In genomic region chr18:46883180-46883579, GRCh38 we compare ENCODE assay signal across 25 cellular contexts. TPM values are rescaled to one million over a fixed set of nuclear protein-coding genes. Genes with fewer than 3 reads are reported as not detected.
A peak's percentile ranks its signal among the peaks of the same experiment; 100 is the strongest.
DNase-seq lines count a peak whose midpoint lies in the region; ATAC-seq and TF ChIP-seq lines count a peak whose summit lies in the region.
"Had no signal": no experiment of that assay in that cellular context is flagged by ENCODE, and none has a peak within 500 bp of the region (broad histone marks: within the 10 kb centered on the region; RNA-seq: fewer than 3 reads in every experiment).

No MANE protein-coding gene starts in this region.

- DNase-seq in activated CD4-positive, alpha-beta T cell treated with anti-CD3 and anti-CD28 coated beads, Interleukin-2, amount 10 ng/mL, durations not matched to agents 24 days and 14 days = peak; percentile 30
- no peak for DNase-seq in activated CD4-positive, alpha-beta T cell treated with anti-CD3 and anti-CD28 coated beads for 36 hours
- DNase-seq in central memory CD8-positive, alpha-beta T cell (ENCODE audit: low spot score in 2 of 2) = no peak
- no peak for DNase-seq in mucosa of descending colon
- no peak for DNase-seq in suprapubic skin (ENCODE audit: low spot score in 2 of 2)
- DNase-seq: ACHN; BE2C; C1 segment of cervical spinal cord; CD4-positive, alpha-beta memory T cell; CD4-positive, CD25-positive, alpha-beta regulatory T cell; CD8-positive, alpha-beta memory T cell; COR-L47; DMS 273 treated with DMSO at 0.1 percent for 48 hours; DMS153; DMS53; DMS79; DND-41; EL; GDM1 had no signal

- intact Hi-C loops in activated CD4-positive, alpha-beta T cell treated with anti-CD3 and anti-CD28 coated beads, Interleukin-2, amount 10 ng/mL, durations not matched to agents 24 days and 14 days (cut with micrococcal nuclease) = no loop called here
- intact Hi-C loops in activated CD4-positive, alpha-beta T cell treated with anti-CD3 and anti-CD28 coated beads for 36 hours (cut with DNase I, micrococcal nuclease) = no loop called here
- intact Hi-C loops in mucosa of descending colon (cut with DNase I, micrococcal nuclease) = no loop called here

- H3K36me3 ChIP-seq in mucosa of descending colon (ENCODE audit: low read depth) (no peaks in the 10 kb centered on the region), suprapubic skin (no peaks in the 10 kb centered on the region)
- H3K36me3 ChIP-seq: BE2C had no signal

- TF ChIP-seq POLR2A in suprapubic skin (IDR thresholded peaks at IDR 0.05) = no peak

- no peaks in the 10 kb centered on the region for H3K27me3 ChIP-seq in suprapubic skin
- H3K27me3 ChIP-seq: BE2C, BLaER1 had no signal

- H3K4me3 ChIP-seq in mucosa of descending colon (no peak overlapping the region), suprapubic skin (no peak overlapping the region)
- H3K4me3 ChIP-seq: A549, BLaER1, GM12878 had no signal

- TF ChIP-seq EP300 in suprapubic skin (IDR thresholded peaks at IDR 0.05) = no peak

- H3K9me3 ChIP-seq in mucosa of descending colon (peaks cover 19% of the 10 kb centered on the region), suprapubic skin (no peaks in the 10 kb centered on the region)
- H3K9me3 ChIP-seq: BE2C had no signal

- peaks cover 16% of the 10 kb centered on the region for H3K9me3 Mint-ChIP-seq in activated CD4-positive, alpha-beta T cell treated with anti-CD3 and anti-CD28 coated beads, Interleukin-2, amount 10 ng/mL, durations not matched to agents 24 days and 14 days
- H3K9me3 Mint-ChIP-seq in activated CD4-positive, alpha-beta T cell treated with anti-CD3 and anti-CD28 coated beads for 36 hours (ENCODE audit: low read depth) = peaks cover 14% of the 10 kb centered on the region
- no peaks in the 10 kb centered on the region for H3K9me3 Mint-ChIP-seq in central memory CD8-positive, alpha-beta T cell

- no peak overlapping the region for H3K27ac ChIP-seq in suprapubic skin
- H3K27ac ChIP-seq: 22Rv1, A549, BLaER1 had no signal

- no peak overlapping the region for H3K4me3 Mint-ChIP-seq in activated CD4-positive, alpha-beta T cell treated with anti-CD3 and anti-CD28 coated beads, Interleukin-2, amount 10 ng/mL, durations not matched to agents 24 days and 14 days
- no peak overlapping the region for H3K4me3 Mint-ChIP-seq in activated CD4-positive, alpha-beta T cell treated with anti-CD3 and anti-CD28 coated beads for 36 hours
- no peak overlapping the region for H3K4me3 Mint-ChIP-seq in central memory CD8-positive, alpha-beta T cell
- H3K4me3 Mint-ChIP-seq: CD14-positive monocyte; CD4-positive, alpha-beta memory T cell; CD4-positive, CD25-positive, alpha-beta regulatory T cell had no signal

- WGBS in suprapubic skin = 94% methylated on average over 4 of the region's 4 CpGs

- no peak for TF ChIP-seq CTCF in mucosa of descending colon (IDR thresholded peaks at IDR 0.05)
- no peak for TF ChIP-seq CTCF in suprapubic skin (IDR thresholded peaks at IDR 0.05)

- H3K36me3 Mint-ChIP-seq in activated CD4-positive, alpha-beta T cell treated with anti-CD3 and anti-CD28 coated beads, Interleukin-2, amount 10 ng/mL, durations not matched to agents 24 days and 14 days (ENCODE audit: low read depth) = peaks cover 31% of the 10 kb centered on the region
- H3K36me3 Mint-ChIP-seq in activated CD4-positive, alpha-beta T cell treated with anti-CD3 and anti-CD28 coated beads for 36 hours (ENCODE audit: low read depth) = peaks cover 33% of the 10 kb centered on the region
- H3K36me3 Mint-ChIP-seq in central memory CD8-positive, alpha-beta T cell (ENCODE audit: insufficient read depth) = peaks cover 5% of the 10 kb centered on the region

- no peak for ATAC-seq in activated CD4-positive, alpha-beta T cell treated with anti-CD3 and anti-CD28 coated beads for 36 hours
- no peak for ATAC-seq in central memory CD8-positive, alpha-beta T cell (replicated peaks; ENCODE audit: extremely low read depth, poor library complexity, severe bottlenecking)
- ATAC-seq in mucosa of descending colon = peak; percentile 61
- no peak for ATAC-seq in GM21717 (IDR thresholded peaks at IDR 0.05; ENCODE audit: unreplicated experiment)
- ATAC-seq: A549, GM12878 had no signal

- POLR2A ChIA-PET in activated CD4-positive, alpha-beta T cell treated with anti-CD3 and anti-CD28 coated beads for 36 hours (lab: Charles Lee) = no interaction called here

- H3K27me3 Mint-ChIP-seq in activated CD4-positive, alpha-beta T cell treated with anti-CD3 and anti-CD28 coated beads, Interleukin-2, amount 10 ng/mL, durations not matched to agents 24 days and 14 days = no peaks in the 10 kb centered on the region
- no peaks in the 10 kb centered on the region for H3K27me3 Mint-ChIP-seq in activated CD4-positive, alpha-beta T cell treated with anti-CD3 and anti-CD28 coated beads for 36 hours
- no peaks in the 10 kb centered on the region for H3K27me3 Mint-ChIP-seq in central memory CD8-positive, alpha-beta T cell
- H3K27me3 Mint-ChIP-seq: CD4-positive, alpha-beta memory T cell; CD4-positive, CD25-positive, alpha-beta regulatory T cell; CD8-positive, alpha-beta memory T cell had no signal

- CTCF ChIA-PET in activated CD4-positive, alpha-beta T cell treated with anti-CD3 and anti-CD28 coated beads for 36 hours (lab: Charles Lee) = no interaction called here

- no peaks in the 10 kb centered on the region for H3K4me1 Mint-ChIP-seq in activated CD4-positive, alpha-beta T cell treated with anti-CD3 and anti-CD28 coated beads, Interleukin-2, amount 10 ng/mL, durations not matched to agents 24 days and 14 days
- H3K4me1 Mint-ChIP-seq in activated CD4-positive, alpha-beta T cell treated with anti-CD3 and anti-CD28 coated beads for 36 hours = peaks cover 2% of the 10 kb centered on the region
- peaks cover 15% of the 10 kb centered on the region for H3K4me1 Mint-ChIP-seq in central memory CD8-positive, alpha-beta T cell
- H3K4me1 Mint-ChIP-seq: CD14-positive monocyte had no signal

- H3K27ac Mint-ChIP-seq in activated CD4-positive, alpha-beta T cell treated with anti-CD3 and anti-CD28 coated beads, Interleukin-2, amount 10 ng/mL, durations not matched to agents 24 days and 14 days = no peak overlapping the region
- H3K27ac Mint-ChIP-seq in activated CD4-positive, alpha-beta T cell treated with anti-CD3 and anti-CD28 coated beads for 36 hours = no peak overlapping the region
- peak overlapping the region; percentile 78 for H3K27ac Mint-ChIP-seq in central memory CD8-positive, alpha-beta T cell (ENCODE audit: low read depth)
- H3K27ac Mint-ChIP-seq: CD4-positive, alpha-beta memory T cell; CD4-positive, CD25-positive, alpha-beta regulatory T cell; CD8-positive, alpha-beta memory T cell had no signal

- peaks cover 18% of the 10 kb centered on the region for H3K4me1 ChIP-seq in mucosa of descending colon (ENCODE audit: low read depth)
- no peaks in the 10 kb centered on the region for H3K4me1 ChIP-seq in suprapubic skin
- H3K4me1 ChIP-seq: A549, BE2C, BLaER1 had no signal

RNA-seq across cellular contexts. Expression of gene PIAS2, which starts 34.1 kb away (rescaled TPM):
- total RNA-seq in activated CD4-positive, alpha-beta T cell treated with anti-CD3 and anti-CD28 coated beads, Interleukin-2, amount 10 ng/mL, durations not matched to agents 24 days and 14 days = 33.9 and 39.3 TPM in 2 replicates
- 10 to 100 TPM; 27.1 to 28.2 TPM for total RNA-seq in activated CD4-positive, alpha-beta T cell treated with anti-CD3 and anti-CD28 coated beads for 36 hours
- 10 to 100 TPM; 31.2 to 56.7 (median 33.5) TPM for total RNA-seq in mucosa of descending colon
- 10 to 100 TPM; 12.1 to 42.7 (median 16.9) TPM for total RNA-seq in suprapubic skin

RNA-seq across cellular contexts. Expression of gene KATNAL2, which starts 34.2 kb away (rescaled TPM):
- total RNA-seq in activated CD4-positive, alpha-beta T cell treated with anti-CD3 and anti-CD28 coated beads, Interleukin-2, amount 10 ng/mL, durations not matched to agents 24 days and 14 days = 0.40 TPM in 1 of 2 replicates, not detected in the other
- 1 to 10 TPM; 1.1 to 1.4 TPM for total RNA-seq in activated CD4-positive, alpha-beta T cell treated with anti-CD3 and anti-CD28 coated beads for 36 hours
- total RNA-seq in mucosa of descending colon = 1 to 10 TPM; 3.1 to 7.0 (median 5.7) TPM
- total RNA-seq in suprapubic skin = 10 to 100 TPM in 1 of 4 donors, 1 to 10 TPM in 3; 1.1 to 10.1 (median 1.9) TPM
- total RNA-seq: CD4-positive, CD25-positive, alpha-beta regulatory T cell had no signal
